Comparison of ENCODE assay signal across 12 cellular contexts in genomic region chr2:159738509-159739390, GRCh38. TPM values are rescaled to one million over a fixed set of nuclear protein-coding genes. Genes with fewer than 3 reads are reported as not detected.
A peak's percentile ranks its signal among the peaks of the same experiment; 100 is the strongest.
DNase-seq lines count a peak whose midpoint lies in the region; ATAC-seq, FAIRE-seq and TF ChIP-seq lines count a peak whose summit lies in the region.
"Had no signal": no experiment of that assay in that cellular context is flagged by ENCODE, and none has a peak within 500 bp of the region (broad histone marks: within the 10 kb centered on the region; RNA-seq: fewer than 3 reads in every experiment).

No MANE protein-coding gene starts in this region.

- no peak for DNase-seq in stimulated activated naive CD8-positive, alpha-beta T cell treated with anti-CD3 and anti-CD28 coated beads, Interleukin-15, amount 100 ng/mL, for 72 hours
- no peak for DNase-seq in stimulated activated naive CD8-positive, alpha-beta T cell treated with anti-CD3 and anti-CD28 coated beads, Interleukin-15, Interleukin-2, amounts not matched to agents 100 U/mL and 50 U/mL, for 24 hours
- DNase-seq in T-helper 17 cell (no peak), kidney (peak; percentile 48), hepatocyte (ENCODE audit: low spot score) (no peak)
- DNase-seq in CD8-positive, alpha-beta memory T cell, result no peak

- WGBS in hepatocyte (ENCODE audit: low lambda C conversion rate, missing lambda C conversion rate), result 96% methylated on average over 15 of the region's 15 CpGs

- H3K9me3 ChIP-seq in T-helper 17 cell (ENCODE audit: control insufficient read depth, low read length, poor library complexity, severe bottlenecking), result no peaks in the 10 kb centered on the region
- no peaks in the 10 kb centered on the region for H3K9me3 ChIP-seq in kidney (ENCODE audit: control insufficient read depth in 1 of 2, low read length in 2 of 2)
- no peaks in the 10 kb centered on the region for H3K9me3 ChIP-seq in hepatocyte (ENCODE audit: low read depth)
- H3K9me3 ChIP-seq in CD8-positive, alpha-beta memory T cell (ENCODE audit: low read length), result no peaks in the 10 kb centered on the region

- peak; percentile 23 for ATAC-seq in stimulated activated naive CD8-positive, alpha-beta T cell treated with anti-CD3 and anti-CD28 coated beads, Interleukin-15, amount 100 ng/mL, for 72 hours
- ATAC-seq in stimulated activated naive CD8-positive, alpha-beta T cell treated with anti-CD3 and anti-CD28 coated beads, Interleukin-15, Interleukin-2, amounts not matched to agents 100 U/mL and 50 U/mL, for 24 hours, result no peak
- ATAC-seq in T-helper 17 cell (peak; percentile 25), GM19324 (IDR thresholded peaks at IDR 0.05; ENCODE audit: low FRiP score, unreplicated experiment) (no peak), GM21717 (IDR thresholded peaks at IDR 0.05; ENCODE audit: unreplicated experiment) (no peak)

- H3K4me1 ChIP-seq in kidney (ENCODE audit: control insufficient read depth in 1 of 2, insufficient read depth in 1 of 2, low read depth in 1 of 2, low read length in 2 of 2) (no peaks in the 10 kb centered on the region), hepatocyte (ENCODE audit: insufficient read depth) (no peaks in the 10 kb centered on the region)
- H3K4me1 ChIP-seq in CD8-positive, alpha-beta memory T cell (ENCODE audit: insufficient read depth, low read length), result peaks cover 4% of the 10 kb centered on the region

- H3K79me2 ChIP-seq in hepatocyte, result peaks cover 99% of the 10 kb centered on the region

- CTCF ChIA-PET in CD8-positive, alpha-beta memory T cell (lab: Charles Lee), result interaction anchor here (1.2 kb wide), 1 partner anchor 23 kb away, joined by 3 read pairs; no protein-coding TSS in a partner anchor

- H3K27ac Mint-ChIP-seq in stimulated activated naive CD8-positive, alpha-beta T cell treated with anti-CD3 and anti-CD28 coated beads, Interleukin-15, amount 100 ng/mL, for 72 hours, result no peak overlapping the region
- H3K27ac Mint-ChIP-seq in T-helper 17 cell, result peak overlapping the region; percentile 11
- H3K27ac Mint-ChIP-seq in CD8-positive, alpha-beta memory T cell, result peak overlapping the region in 2 of 8 donors; percentile 22 to 26

- H3K36me3 ChIP-seq in kidney (ENCODE audit: control insufficient read depth in 1 of 2, insufficient read depth in 2 of 2, low read length in 2 of 2) (peaks cover 9 to 22% of the 10 kb centered on the region in 2 donors), hepatocyte (replicated peaks; ENCODE audit: insufficient read depth, low read depth) (no peaks in the 10 kb centered on the region)
- peaks cover 21% of the 10 kb centered on the region for H3K36me3 ChIP-seq in CD8-positive, alpha-beta memory T cell (ENCODE audit: insufficient read depth, low read length)

- H3K27me3 Mint-ChIP-seq in stimulated activated naive CD8-positive, alpha-beta T cell treated with anti-CD3 and anti-CD28 coated beads, Interleukin-15, amount 100 ng/mL, for 72 hours, result no peaks in the 10 kb centered on the region
- no peaks in the 10 kb centered on the region for H3K27me3 Mint-ChIP-seq in T-helper 17 cell
- H3K27me3 Mint-ChIP-seq in CD8-positive, alpha-beta memory T cell, result no peaks in the 10 kb centered on the region
- H3K27me3 Mint-ChIP-seq: B cell, brain had no signal

- no peaks in the 10 kb centered on the region for H3K9me3 Mint-ChIP-seq in stimulated activated naive CD8-positive, alpha-beta T cell treated with anti-CD3 and anti-CD28 coated beads, Interleukin-15, amount 100 ng/mL, for 72 hours
- no peaks in the 10 kb centered on the region for H3K9me3 Mint-ChIP-seq in CD8-positive, alpha-beta memory T cell
- H3K9me3 Mint-ChIP-seq: brain had no signal

- H3K9me2 ChIP-seq in hepatocyte (replicated peaks; ENCODE audit: insufficient read depth), result no peaks in the 10 kb centered on the region

- no peak overlapping the region for H3K4me3 Mint-ChIP-seq in stimulated activated naive CD8-positive, alpha-beta T cell treated with anti-CD3 and anti-CD28 coated beads, Interleukin-15, amount 100 ng/mL, for 72 hours
- no peak overlapping the region for H3K4me3 Mint-ChIP-seq in T-helper 17 cell
- peak overlapping the region in 1 of 7 donors; percentile 23 for H3K4me3 Mint-ChIP-seq in CD8-positive, alpha-beta memory T cell
- H3K4me3 Mint-ChIP-seq: B cell, brain had no signal

- H3K27me3 ChIP-seq in hepatocyte, result no peaks in the 10 kb centered on the region
- H3K27me3 ChIP-seq in CD8-positive, alpha-beta memory T cell (ENCODE audit: insufficient read depth, low read length, poor library complexity, severe bottlenecking), result no peaks in the 10 kb centered on the region

- no peak overlapping the region for H3K4me3 ChIP-seq in kidney (ENCODE audit: low read length in 2 of 2)
- no peak overlapping the region for H3K4me3 ChIP-seq in hepatocyte
- H3K4me3 ChIP-seq in CD8-positive, alpha-beta memory T cell (ENCODE audit: low read length), result no peak overlapping the region

- peaks cover 44% of the 10 kb centered on the region for H4K20me1 ChIP-seq in hepatocyte (ENCODE audit: insufficient read depth, poor library complexity, severe bottlenecking)

- POLR2A ChIA-PET in CD8-positive, alpha-beta memory T cell (lab: Charles Lee), result no interaction called here

- H2AFZ ChIP-seq in hepatocyte, result no peak overlapping the region

- no peak overlapping the region for H3K9ac ChIP-seq in kidney (ENCODE audit: low read length in 2 of 2)

- FAIRE-seq in kidney (lab: Jason Lieb, UNC), result no peak
- FAIRE-seq: H1, urothelium cell line had no signal

- no peak overlapping the region for H3K4me2 ChIP-seq in hepatocyte

- TF ChIP-seq CTCF in kidney (IDR thresholded peaks at IDR 0.05; ENCODE audit: borderline replicate concordance, extremely low read depth, insufficient read depth), result no peak
- TF ChIP-seq CTCF in hepatocyte (IDR thresholded peaks at IDR 0.05; ENCODE audit: poor library complexity), result no peak

- intact Hi-C loops in kidney (cut with DNase I), result no loop called here

- peaks cover 33% of the 10 kb centered on the region for H3K4me1 Mint-ChIP-seq in stimulated activated naive CD8-positive, alpha-beta T cell treated with anti-CD3 and anti-CD28 coated beads, Interleukin-15, amount 100 ng/mL, for 72 hours
- H3K4me1 Mint-ChIP-seq in T-helper 17 cell, result peaks cover 26% of the 10 kb centered on the region
- H3K4me1 Mint-ChIP-seq in CD8-positive, alpha-beta memory T cell, result peaks cover 51 to 85% (median 74%) of the 10 kb centered on the region in 3 donors

- no peaks in the 10 kb centered on the region for H3K36me3 Mint-ChIP-seq in T-helper 17 cell (ENCODE audit: low read depth)
- H3K36me3 Mint-ChIP-seq in CD8-positive, alpha-beta memory T cell, result peaks cover 12 to 79% (median 15%) of the 10 kb centered on the region in 3 donors

- H3K27ac ChIP-seq in kidney (ENCODE audit: low read depth in 2 of 2, low read length in 2 of 2), result no peak overlapping the region
- H3K27ac ChIP-seq in hepatocyte, result no peak overlapping the region
- no peak overlapping the region for H3K27ac ChIP-seq in CD8-positive, alpha-beta memory T cell (ENCODE audit: low read depth, low read length)

RNA-seq across cellular contexts. Expression of gene MARCHF7, which starts 26.4 kb away (rescaled TPM):
- 10 to 100 TPM; 62.0 to 69.4 TPM for total RNA-seq in T-helper 17 cell
- 79.0 TPM for total RNA-seq in kidney
- polyA plus RNA-seq in kidney (ENCODE audit: insufficient read depth, low read depth, low replicate concordance), result 24.8 TPM
- total RNA-seq in hepatocyte, result 153 and 166 TPM in 2 replicates
- polyA plus RNA-seq in hepatocyte, result 58.8 and 71.2 TPM in 2 replicates
- 10 to 100 TPM; 84.7 to 92.3 TPM for total RNA-seq in CD8-positive, alpha-beta memory T cell
- polyA plus RNA-seq in CD8-positive, alpha-beta memory T cell, result 157 TPM

RNA-seq across cellular contexts. Expression of gene CD302, which starts 59.3 kb away (rescaled TPM):
- total RNA-seq in T-helper 17 cell (1 to 10 TPM; 1.5 to 3.0 TPM), kidney (33.2 TPM), hepatocyte (25.2 and 26.0 TPM in 2 replicates)
- polyA plus RNA-seq in kidney (ENCODE audit: insufficient read depth, low read depth, low replicate concordance) (8.7 TPM), hepatocyte (6.0 and 7.1 TPM in 2 replicates)
- total RNA-seq in CD8-positive, alpha-beta memory T cell, result under 1 TPM; 0.70 to 0.75 TPM
- polyA plus RNA-seq in CD8-positive, alpha-beta memory T cell, result 0.28 TPM

Comparison
In these comparisons a context has a peak if more than half of its experiments do, and no peak if none do; other contexts are left out.
1. ATAC-seq: peak in stimulated activated naive CD8-positive, alpha-beta T cell treated with anti-CD3 and anti-CD28 coated beads, Interleukin-15, amount 100 ng/mL, for 72 hours (single experiment) and T-helper 17 cell (single experiment); none in stimulated activated naive CD8-positive, alpha-beta T cell treated with anti-CD3 and anti-CD28 coated beads, Interleukin-15, Interleukin-2, amounts not matched to agents 100 U/mL and 50 U/mL, for 24 hours (single experiment), GM19324 (single experiment) and GM21717 (single experiment).